Comparison of ENCODE assay signal across 8 cellular contexts in genomic region chr15:52179278-52180195, GRCh38. TPM values are rescaled to one million over a fixed set of nuclear protein-coding genes. Genes with fewer than 3 reads are reported as not detected.
A peak's percentile ranks its signal among the peaks of the same experiment; 100 is the strongest.
DNase-seq lines count a peak whose midpoint lies in the region; ATAC-seq and TF ChIP-seq lines count a peak whose summit lies in the region.

No MANE protein-coding gene starts in this region.

- H3K4me3 Mint-ChIP-seq in GM23338, result peak overlapping the region; percentile 88

- peak overlapping the region; percentile 97 for H3K9ac ChIP-seq in ES-I3 (ENCODE audit: low read depth, low read length)

- H3K4me1 ChIP-seq in ES-I3 (ENCODE audit: insufficient read depth, low read length) (no peaks in the 10 kb centered on the region), GM23338 (ENCODE audit: insufficient read depth) (peaks cover 10% of the 10 kb centered on the region), neuron (ENCODE audit: insufficient read depth, low read length) (peaks cover 15% of the 10 kb centered on the region)

- no peak for TF ChIP-seq CTCF in GM23338 (conservative IDR thresholded peaks at IDR 0.05; ENCODE audit: low read depth in 2 of 2)
- no peak for TF ChIP-seq CTCF in RWPE1 (conservative IDR thresholded peaks at IDR 0.05; ENCODE audit: low read depth)
- no peak for TF ChIP-seq CTCF in foreskin fibroblast (IDR thresholded peaks at IDR 0.05; ENCODE audit: low read depth, low read length)

- H3K9me2 ChIP-seq in GM23338 (ENCODE audit: insufficient read depth), result no peaks in the 10 kb centered on the region

- peaks cover 24% of the 10 kb centered on the region for H3K27me3 Mint-ChIP-seq in GM23338 (ENCODE audit: insufficient read depth, low read depth, poor library complexity)

- POLR2A ChIA-PET in RWPE1 (lab: Yijun Ruan, JAX; ENCODE audit: low non-redundant PET), result interaction anchor here (0.7 to 1.0 kb wide), 3 partner anchors 9 to 116 kb away, joined by 3 read pairs; no protein-coding TSS in a partner anchor

- peak overlapping the region; percentile 62 for H3K4me3 ChIP-seq in GM23338
- peak overlapping the region; percentile 73 to 81 for H3K4me3 ChIP-seq in foreskin fibroblast (ENCODE audit: low read depth in 1 of 2, low read length in 2 of 2)
- H3K4me3 ChIP-seq in neuron (ENCODE audit: low read length), result peak overlapping the region; percentile 56

- CTCF ChIA-PET in RWPE1 (lab: Yijun Ruan, JAX), result interaction anchor here (0.9 kb wide), 1 partner anchor 262 kb away, joined by 4 read pairs; no protein-coding TSS in a partner anchor

- H3K9me3 Mint-ChIP-seq in GM23338, result no peaks in the 10 kb centered on the region

- peak; percentile 94 for DNase-seq in GM23338 (ENCODE audit: low spot score)
- peak; percentile 70 for DNase-seq in LHCN-M2 (ENCODE audit: low read depth)
- peak; percentile 96 for DNase-seq in RWPE1 (ENCODE audit: low spot score)
- DNase-seq in activated gamma-delta T cell treated with anti-CD3 and anti-CD28 coated beads, Interleukin-2, amount 50 U/mL, for 16 hours (ENCODE audit: low read depth), result peak; percentile 75
- DNase-seq in foreskin fibroblast, result peak; percentile 82 to 92
- peak; percentile 61 for DNase-seq in stromal cell of bone marrow (ENCODE audit: low read depth)

- H3K27ac Mint-ChIP-seq in GM23338, result peak overlapping the region; percentile 87

- H3K36me3 Mint-ChIP-seq in GM23338 (ENCODE audit: low read depth), result no peaks in the 10 kb centered on the region

- H3K27ac ChIP-seq in GM23338 (ENCODE audit: low read depth) (no peak overlapping the region), RWPE1 (peak overlapping the region; percentile 92)

- peaks cover 6% of the 10 kb centered on the region for H4K20me1 ChIP-seq in GM23338 (replicated peaks; ENCODE audit: insufficient read depth)

- H2AFZ ChIP-seq in GM23338 (peak overlapping the region; percentile 99), neuron (ENCODE audit: low read depth, low read length) (peak overlapping the region; percentile 97)

- peaks cover 24% of the 10 kb centered on the region for H3K79me2 ChIP-seq in GM23338 (replicated peaks; ENCODE audit: insufficient read depth)

- H3K36me3 ChIP-seq in ES-I3 (ENCODE audit: insufficient read depth, low read length) (no peaks in the 10 kb centered on the region), GM23338 (ENCODE audit: insufficient read depth) (no peaks in the 10 kb centered on the region), neuron (ENCODE audit: insufficient read depth, low read length) (no peaks in the 10 kb centered on the region)

- peak overlapping the region; percentile 80 for H3K4me2 ChIP-seq in GM23338

- ATAC-seq in GM23338, result peak; percentile 88

- peaks cover 27% of the 10 kb centered on the region for H3K4me1 Mint-ChIP-seq in GM23338

- H3F3A ChIP-seq in GM23338 (replicated peaks; ENCODE audit: low read depth), result peaks cover 11% of the 10 kb centered on the region; the same call in 1 of the 2 replicates

- H3K9me3 ChIP-seq in ES-I3 (ENCODE audit: control insufficient read depth, insufficient read depth, low read length), result no peaks in the 10 kb centered on the region
- H3K9me3 ChIP-seq in neuron (ENCODE audit: low read length), result no peaks in the 10 kb centered on the region

- H3K27me3 ChIP-seq in GM23338 (ENCODE audit: insufficient read depth) (peaks cover 21% of the 10 kb centered on the region), neuron (ENCODE audit: insufficient read depth, low read length) (peaks cover 11% of the 10 kb centered on the region)

TF ChIP-seq in GM23338, 12 proteins besides CTCF, POLR2A, EP300 and RAD21:
- TF ChIP-seq CREB1 (CRISPR knock-in tag; IDR thresholded peaks at IDR 0.05; ENCODE audit: low read depth), result peak; percentile 84
- TF ChIP-seq EZH2phosphoT487 (IDR thresholded peaks at IDR 0.05; ENCODE audit: unreplicated experiment), result no peak
- peak; percentile 84 for TF ChIP-seq POLR2AphosphoS5 (IDR thresholded peaks at IDR 0.05; ENCODE audit: low read depth)
- TF ChIP-seq ZNF331 (CRISPR knock-in tag; IDR thresholded peaks at IDR 0.05; ENCODE audit: low read depth), result no peak

RNA-seq across cellular contexts. Expression of gene GNB5, which starts 11.7 kb away (rescaled TPM):
- 40.8 and 68.3 TPM in 2 replicates for total RNA-seq in GM23338 (2014; rRNA removed; shearing (Covaris generic))
- 20.1 and 23.0 TPM in 2 replicates for polyA plus RNA-seq in GM23338 (2016; fragmentation: Nextera tagmentation; extraction: Ambion mirVana)
- total RNA-seq in LHCN-M2 (2014; rRNA removed), result 40.1 and 43.7 TPM in 2 replicates
- polyA plus RNA-seq in LHCN-M2 (2012), result 26.1 TPM
